In the genomic region with DNA sequence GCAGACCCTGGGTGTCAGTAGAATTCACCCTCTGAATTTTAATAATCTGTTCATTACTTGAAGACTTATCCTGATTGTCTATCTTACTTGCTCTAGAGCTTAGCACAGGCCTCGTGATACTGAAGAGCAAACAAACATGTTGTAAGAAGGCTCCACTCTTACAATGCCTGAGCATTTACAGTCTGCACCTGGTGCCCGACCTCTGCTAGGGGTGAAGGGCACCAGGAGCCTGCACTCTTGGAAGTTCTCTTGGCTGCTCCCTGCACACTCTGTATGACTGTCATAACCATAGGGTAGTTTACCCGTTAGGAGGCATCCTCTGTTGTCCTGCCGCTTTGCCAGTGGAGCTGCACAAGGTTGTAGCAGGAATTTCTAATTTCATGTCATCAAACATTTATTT, we compare ENCODE assay signal across 28 cellular contexts.
"Had no signal": no experiment of that assay in that cellular context is flagged by ENCODE, and none has a peak within 500 bp of the region (broad histone marks: within the 10 kb centered on the region; RNA-seq: fewer than 3 reads in every experiment).

No MANE protein-coding gene starts in this region.

- H3K27me3 Mint-ChIP-seq: activated naive CD4-positive, alpha-beta T cell treated with anti-CD3 and anti-CD28 coated beads, Interleukin-2, amount 10 ng/mL, durations not matched to agents 7 days and 5 days had no signal

- H3K27ac Mint-ChIP-seq: activated CD4-positive, alpha-beta T cell treated with anti-CD3 and anti-CD28 coated beads for 36 hours; activated CD8-positive, alpha-beta T cell treated with anti-CD3 and anti-CD28 coated beads for 36 hours; activated naive CD4-positive, alpha-beta T cell treated with anti-CD3 and anti-CD28 coated beads, Interleukin-2, amount 10 ng/mL, durations not matched to agents 7 days and 5 days; activated naive CD8-positive, alpha-beta T cell treated with anti-CD3 and anti-CD28 coated beads for 36 hours; activated T-cell treated with anti-CD3 and anti-CD28 coated beads, Interleukin-2, amount 50 U/mL, for 72 hours; activated T-helper 2 cell treated with anti-CD3 and anti-CD28 coated beads, Interferon-gamma antibody, Interleukin-2, Interleukin-4, amounts not matched to agents 10 μg/mL and 5 μg/mL and 100 μg/mL, durations not matched to agents 14 hours and 24 hours and 36 hours; IgD-negative memory B cell; T-cell had no signal

- DNase-seq: activated CD4-positive, alpha-beta T cell treated with anti-CD3 and anti-CD28 coated beads for 36 hours; activated CD4-positive, CD25-positive, alpha-beta regulatory T cell; activated CD8-positive, alpha-beta memory T cell treated with anti-CD3 and anti-CD28 coated beads, Interleukin-2, amount 50 U/mL, for 4 hours; activated CD8-positive, alpha-beta T cell treated with anti-CD3 and anti-CD28 coated beads for 36 hours; activated gamma-delta T cell treated with Interleukin-2 at 50 U/mL for 16 hours; activated naive CD4-positive, alpha-beta T cell treated with anti-CD3 and anti-CD28 coated beads, Interleukin-2, amount 10 ng/mL, durations not matched to agents 7 days and 5 days; activated naive CD8-positive, alpha-beta T cell treated with anti-CD3 and anti-CD28 coated beads for 36 hours; activated T-cell treated with anti-CD3 and anti-CD28 coated beads, Interleukin-2, amount 50 U/mL, for 72 hours; brain microvascular endothelial cell; KG1; NCI-H1092; NCI-H1436; NCI-H1694 treated with DMSO at 0.1 percent for 48 hours; NCI-H2029 treated with DMSO at 0.1 percent for 48 hours; NCI-H2227 treated with DMSO at 0.1 percent for 48 hours; NCI-H446 treated with DMSO at 0.1 percent for 48 hours; NCI-H526 treated with DMSO at 0.1 percent for 48 hours; NK-92 treated with Interleukin-12 subunit alpha and Interleukin-12 subunit beta, amount 100 ng/mL, for 24 hours; OCI-M1; RPMI8226; T-cell had no signal

- H3K4me3 Mint-ChIP-seq: activated CD4-positive, alpha-beta T cell treated with anti-CD3 and anti-CD28 coated beads for 36 hours; activated CD8-positive, alpha-beta T cell treated with anti-CD3 and anti-CD28 coated beads for 36 hours; activated naive CD4-positive, alpha-beta T cell treated with anti-CD3 and anti-CD28 coated beads, Interleukin-2, amount 10 ng/mL, durations not matched to agents 7 days and 5 days; activated naive CD8-positive, alpha-beta T cell treated with anti-CD3 and anti-CD28 coated beads for 36 hours; activated T-cell treated with anti-CD3 and anti-CD28 coated beads, Interleukin-2, amount 50 U/mL, for 72 hours; IgD-negative memory B cell; T-cell had no signal

- H3K36me3 Mint-ChIP-seq: activated naive CD4-positive, alpha-beta T cell treated with anti-CD3 and anti-CD28 coated beads, Interleukin-2, amount 10 ng/mL, durations not matched to agents 7 days and 5 days; activated naive CD8-positive, alpha-beta T cell treated with anti-CD3 and anti-CD28 coated beads for 36 hours; IgD-negative memory B cell; T-cell had no signal

- H3K9me3 Mint-ChIP-seq: activated CD8-positive, alpha-beta T cell treated with anti-CD3 and anti-CD28 coated beads for 36 hours; activated naive CD4-positive, alpha-beta T cell treated with anti-CD3 and anti-CD28 coated beads, Interleukin-2, amount 10 ng/mL, durations not matched to agents 7 days and 5 days; activated naive CD8-positive, alpha-beta T cell treated with anti-CD3 and anti-CD28 coated beads for 36 hours; activated T-cell treated with anti-CD3 and anti-CD28 coated beads, Interleukin-2, amount 50 U/mL, for 72 hours; activated T-helper 2 cell treated with anti-CD3 and anti-CD28 coated beads, Interferon-gamma antibody, Interleukin-2, Interleukin-4, amounts not matched to agents 10 μg/mL and 5 μg/mL and 100 μg/mL, durations not matched to agents 14 hours and 24 hours and 36 hours; T-cell had no signal

- H3K36me3 ChIP-seq: brain microvascular endothelial cell, cardiac muscle cell had no signal

- H3K27me3 ChIP-seq: brain microvascular endothelial cell, cardiac muscle cell had no signal

- ATAC-seq: activated CD4-positive, alpha-beta T cell treated with anti-CD3 and anti-CD28 coated beads for 36 hours; activated CD8-positive, alpha-beta T cell treated with anti-CD3 and anti-CD28 coated beads for 36 hours; activated T-cell treated with anti-CD3 and anti-CD28 coated beads, Interleukin-2, amount 50 U/mL, for 72 hours; Panc1; Right ventricle myocardium inferior; T-cell had no signal

- H3K27ac ChIP-seq: brain microvascular endothelial cell, cardiac muscle cell, SK-N-MC, VCaP had no signal

- H3K4me3 ChIP-seq: cardiac muscle cell, SK-N-MC had no signal

- H3K4me1 Mint-ChIP-seq: activated CD4-positive, alpha-beta T cell treated with anti-CD3 and anti-CD28 coated beads for 36 hours; activated naive CD4-positive, alpha-beta T cell treated with anti-CD3 and anti-CD28 coated beads, Interleukin-2, amount 10 ng/mL, durations not matched to agents 7 days and 5 days; activated naive CD8-positive, alpha-beta T cell treated with anti-CD3 and anti-CD28 coated beads for 36 hours; IgD-negative memory B cell; T-cell had no signal
